11 cellular contexts compared by ENCODE assay signal in genomic region chr6:45920819-45921511, GRCh38.
A peak's percentile ranks its signal among the peaks of the same experiment; 100 is the strongest.
DNase-seq lines count a peak whose midpoint lies in the region; ATAC-seq lines count a peak whose summit lies in the region.
"Had no signal": no experiment of that assay in that cellular context is flagged by ENCODE, and none has a peak within 500 bp of the region (broad histone marks: within the 10 kb centered on the region; RNA-seq: fewer than 3 reads in every experiment).

No MANE protein-coding gene starts in this region.

- ATAC-seq in GM18499 (IDR thresholded peaks at IDR 0.05; ENCODE audit: insufficient read depth, unreplicated experiment) (peak; percentile 52), GM19351 (IDR thresholded peaks at IDR 0.05; ENCODE audit: unreplicated experiment) (peak; percentile 69), HG02938 (IDR thresholded peaks at IDR 0.05; ENCODE audit: unreplicated experiment) (peak; percentile 72), T-helper 17 cell (no peak), left ventricle myocardium superior (no peak)

- intact Hi-C loops in left ventricle myocardium superior (cut with micrococcal nuclease) = no loop called here

- no peaks in the 10 kb centered on the region for H3K27me3 Mint-ChIP-seq in T-helper 17 cell

- H3K4me3 Mint-ChIP-seq in T-helper 17 cell = no peak overlapping the region
- H3K4me3 Mint-ChIP-seq: nephron had no signal

- no peaks in the 10 kb centered on the region for H3K9me3 ChIP-seq in T-helper 17 cell (ENCODE audit: control insufficient read depth, low read length, poor library complexity, severe bottlenecking)

- peak overlapping the region; percentile 27 for H3K27ac Mint-ChIP-seq in T-helper 17 cell

- peaks cover 2% of the 10 kb centered on the region for H3K36me3 Mint-ChIP-seq in T-helper 17 cell (ENCODE audit: low read depth)

- DNase-seq in T-helper 17 cell (no peak), DMS 273 treated with DMSO at 0.1 percent for 48 hours (lab: John Stamatoyannopoulos, UW) (no peak), left ventricle myocardium superior (no peak), NCI-H345 (lab: John Stamatoyannopoulos, UW) (no peak), DMS79 treated with DMSO at 0.1 percent for 48 hours (lab: John Stamatoyannopoulos, UW) (no peak)
- DNase-seq: NCI-H187 treated with DMSO at 0.1 percent for 48 hours; stimulated activated CD4-positive, alpha-beta T cell treated with anti-CD3 and anti-CD28 coated beads, Interleukin-4, amount 100 ng/mL, for 24 hours had no signal

- H3K4me1 Mint-ChIP-seq in T-helper 17 cell = peaks cover 10% of the 10 kb centered on the region

Comparison
In these comparisons a context has a peak if more than half of its experiments do, and no peak if none do; other contexts are left out.
1. ATAC-seq: peak in GM18499 (single experiment), GM19351 (single experiment) and HG02938 (single experiment); none in T-helper 17 cell (single experiment) and left ventricle myocardium superior (single experiment).